In the genomic region with DNA sequence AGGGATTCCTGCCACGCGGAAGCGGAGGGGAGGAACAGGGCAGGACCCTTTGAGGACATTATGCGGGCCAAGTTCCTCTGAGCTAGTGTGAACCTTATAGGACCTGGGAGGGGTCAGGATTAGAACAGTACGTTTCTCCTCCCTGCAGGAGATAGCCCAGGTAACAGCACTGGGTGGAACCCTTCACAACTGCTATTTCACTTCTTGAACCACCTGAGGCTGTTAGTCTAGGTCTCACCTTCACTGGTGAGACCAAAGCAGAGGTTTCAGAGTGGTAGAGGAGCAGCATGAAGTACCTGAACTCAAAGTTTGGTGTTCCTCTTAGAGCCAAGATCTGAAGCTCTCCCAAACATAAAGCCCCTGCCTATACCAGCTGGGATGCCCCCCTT, we compare ENCODE assay signal across 10 cellular contexts. TPM values are rescaled to one million over a fixed set of nuclear protein-coding genes. Genes with fewer than 3 reads are reported as not detected.
DNase-seq lines count a peak whose midpoint lies in the region; ATAC-seq, FAIRE-seq and TF ChIP-seq lines count a peak whose summit lies in the region.
"Had no signal": no experiment of that assay in that cellular context is flagged by ENCODE, and none has a peak within 500 bp of the region (broad histone marks: within the 10 kb centered on the region; RNA-seq: fewer than 3 reads in every experiment).

No MANE protein-coding gene starts in this region.

- H3K27me3 Mint-ChIP-seq in activated CD4-positive, alpha-beta T cell treated with anti-CD3 and anti-CD28 coated beads, Interleukin-2, amount 10 ng/mL, durations not matched to agents 7 days and 5 days, result no peaks in the 10 kb centered on the region
- H3K27me3 Mint-ChIP-seq in astrocyte (ENCODE audit: low read depth, unreplicated experiment), result no peaks in the 10 kb centered on the region

- H2AFZ ChIP-seq in astrocyte (ENCODE audit: low read depth, low read length), result no peak overlapping the region

- CTCF ChIA-PET in activated CD4-positive, alpha-beta T cell treated with anti-CD3 and anti-CD28 coated beads, Interleukin-2, amount 10 ng/mL, durations not matched to agents 7 days and 5 days (lab: Charles Lee), result interaction anchor here (0.7 to 3.2 kb wide), 20 partner anchors 8 to 163 kb away, joined by 3 to 19 read pairs (median 4); a partner anchor contains a TSS

- H3K9me3 ChIP-seq in astrocyte (ENCODE audit: insufficient read depth, low read depth, low read length), result no peaks in the 10 kb centered on the region
- no peaks in the 10 kb centered on the region for H3K9me3 ChIP-seq in right lobe of liver
- H3K9me3 ChIP-seq in thoracic aorta, result no peaks in the 10 kb centered on the region

- H3K79me2 ChIP-seq in astrocyte (ENCODE audit: insufficient read depth, low read length), result peaks cover 15% of the 10 kb centered on the region

- H4K20me1 ChIP-seq in astrocyte (ENCODE audit: insufficient read depth, low read length), result peaks cover 53% of the 10 kb centered on the region

- peak overlapping the region; percentile 83 for H3K4me2 ChIP-seq in astrocyte (ENCODE audit: low read length)

- peak in 1 of 4 donors; percentile 71 for ATAC-seq in right lobe of liver
- no peak for ATAC-seq in thoracic aorta (ENCODE audit: insufficient number of reproducible peaks, low FRiP score, low read depth)
- no peak for ATAC-seq in HG03469 (IDR thresholded peaks at IDR 0.05; ENCODE audit: unreplicated experiment)

- peaks cover 51% of the 10 kb centered on the region for H3K4me1 Mint-ChIP-seq in activated CD4-positive, alpha-beta T cell treated with anti-CD3 and anti-CD28 coated beads, Interleukin-2, amount 10 ng/mL, durations not matched to agents 7 days and 5 days
- H3K4me1 Mint-ChIP-seq in astrocyte (ENCODE audit: low read depth, unreplicated experiment), result peaks cover 24% of the 10 kb centered on the region

- peaks cover 45% of the 10 kb centered on the region for H3K36me3 Mint-ChIP-seq in activated CD4-positive, alpha-beta T cell treated with anti-CD3 and anti-CD28 coated beads, Interleukin-2, amount 10 ng/mL, durations not matched to agents 7 days and 5 days (ENCODE audit: low read depth)
- peaks cover 32% of the 10 kb centered on the region for H3K36me3 Mint-ChIP-seq in astrocyte (ENCODE audit: low read depth, unreplicated experiment)

- no peaks in the 10 kb centered on the region for H3K9me3 Mint-ChIP-seq in activated CD4-positive, alpha-beta T cell treated with anti-CD3 and anti-CD28 coated beads, Interleukin-2, amount 10 ng/mL, durations not matched to agents 7 days and 5 days
- no peaks in the 10 kb centered on the region for H3K9me3 Mint-ChIP-seq in astrocyte (ENCODE audit: unreplicated experiment)

- peak overlapping the region; percentile 44 for H3K27ac ChIP-seq in astrocyte (ENCODE audit: low read depth, low read length)
- peak overlapping the region; percentile 91 to 99 (median 94) for H3K27ac ChIP-seq in right lobe of liver
- peak overlapping the region; percentile 94 to 99 for H3K27ac ChIP-seq in thoracic aorta

- no peak overlapping the region for H3K4me3 ChIP-seq in astrocyte (ENCODE audit: insufficient read depth, low read depth, low read length)
- H3K4me3 ChIP-seq in right lobe of liver, result peak overlapping the region; percentile 39 to 60 (median 50)
- H3K4me3 ChIP-seq in thoracic aorta, result peak overlapping the region; percentile 80

- WGBS in right lobe of liver (ENCODE audit: insufficient coverage, low coverage, low lambda C conversion rate, missing lambda C conversion rate), result 0% methylated on average over 1 of the region's 5 CpGs

- TF ChIP-seq CTCF in astrocyte (IDR thresholded peaks at IDR 0.05; ENCODE audit: insufficient read depth, low read depth, low read length), result no peak
- no peak for TF ChIP-seq CTCF in right lobe of liver (IDR thresholded peaks at IDR 0.05)
- no peak for TF ChIP-seq CTCF in thoracic aorta (IDR thresholded peaks at IDR 0.05)

- intact Hi-C loops in right lobe of liver (cut with DNase I), result no loop called here

- H3K27me3 ChIP-seq in astrocyte (ENCODE audit: insufficient read depth, low read length) (no peaks in the 10 kb centered on the region), right lobe of liver (no peaks in the 10 kb centered on the region), thoracic aorta (replicated peaks; ENCODE audit: insufficient read depth) (no peaks in the 10 kb centered on the region)

- H3K27ac Mint-ChIP-seq in activated CD4-positive, alpha-beta T cell treated with anti-CD3 and anti-CD28 coated beads, Interleukin-2, amount 10 ng/mL, durations not matched to agents 7 days and 5 days, result peak overlapping the region; percentile 97
- peak overlapping the region; percentile 94 for H3K27ac Mint-ChIP-seq in astrocyte (ENCODE audit: unreplicated experiment)

- no peak for FAIRE-seq in astrocyte (lab: Jason Lieb, UNC)
- no peak for FAIRE-seq in GM19239 (lab: Jason Lieb, UNC)

- H3K4me1 ChIP-seq in astrocyte (ENCODE audit: insufficient read depth, low read length) (peaks cover 16% of the 10 kb centered on the region), right lobe of liver (peaks cover 0 to 33% (median 17%) of the 10 kb centered on the region in 4 donors), thoracic aorta (ENCODE audit: control insufficient read depth in 1 of 2, low read depth in 2 of 2) (peaks cover 18 to 33% of the 10 kb centered on the region in 2 donors)

- no peak for TF ChIP-seq POLR2A in right lobe of liver (IDR thresholded peaks at IDR 0.05)

- H3K9ac ChIP-seq in astrocyte (ENCODE audit: low read length), result peak overlapping the region; percentile 47

- POLR2A ChIA-PET in activated CD4-positive, alpha-beta T cell treated with anti-CD3 and anti-CD28 coated beads, Interleukin-2, amount 10 ng/mL, durations not matched to agents 7 days and 5 days (lab: Charles Lee), result interaction anchor here (0.5 to 0.7 kb wide), 2 partner anchors 86 to 147 kb away, joined by 3 read pairs; no protein-coding TSS in a partner anchor

- H3K4me3 Mint-ChIP-seq in activated CD4-positive, alpha-beta T cell treated with anti-CD3 and anti-CD28 coated beads, Interleukin-2, amount 10 ng/mL, durations not matched to agents 7 days and 5 days, result peak overlapping the region; percentile 77
- H3K4me3 Mint-ChIP-seq in astrocyte (ENCODE audit: unreplicated experiment), result peak overlapping the region; percentile 73

- H3K36me3 ChIP-seq in astrocyte (ENCODE audit: insufficient read depth, low read length), result peaks cover 39% of the 10 kb centered on the region
- peaks cover 0 to 29% (median 10%) of the 10 kb centered on the region in 4 donors for H3K36me3 ChIP-seq in right lobe of liver
- peaks cover 29% of the 10 kb centered on the region for H3K36me3 ChIP-seq in thoracic aorta

- no peak for DNase-seq in activated CD4-positive, alpha-beta T cell treated with anti-CD3 and anti-CD28 coated beads, Interleukin-2, amount 10 ng/mL, durations not matched to agents 7 days and 5 days
- DNase-seq in activated CD4-positive, alpha-beta T cell treated with anti-CD3 and anti-CD28 coated beads, Interleukin-2, amount 50 U/mL, for 1 hour, result no peak
- DNase-seq in astrocyte (ENCODE audit: low read depth) (no peak), right lobe of liver (no peak), thoracic aorta (ENCODE audit: low spot score) (no peak), GM19239 (ENCODE audit: insufficient read length, low spot score) (no peak), DMS 273 (lab: John Stamatoyannopoulos, UW; ENCODE audit: unreplicated experiment) (no peak)

RNA-seq across cellular contexts. Expression of a gene that starts 0.8 kb away (rescaled TPM):
- 1 to 10 TPM; 9.5 to 9.7 TPM for total RNA-seq in activated CD4-positive, alpha-beta T cell treated with anti-CD3 and anti-CD28 coated beads, Interleukin-2, amount 10 ng/mL, durations not matched to agents 7 days and 5 days
- total RNA-seq in astrocyte, result 2.4 and 3.6 TPM in 2 replicates
- total RNA-seq in right lobe of liver, result 10 to 100 TPM; 10.7 to 19.5 (median 13.6) TPM
- 1 to 10 TPM in 1 of 2 donors, not detected in 1; 6.0 TPM for total RNA-seq in thoracic aorta
- total RNA-seq: Daoy, myocyte had no signal

RNA-seq across cellular contexts. Expression of a gene that starts 9.0 kb away (rescaled TPM):
- 10 to 100 TPM; 32.4 to 38.0 TPM for total RNA-seq in activated CD4-positive, alpha-beta T cell treated with anti-CD3 and anti-CD28 coated beads, Interleukin-2, amount 10 ng/mL, durations not matched to agents 7 days and 5 days
- 71.3 and 72.4 TPM in 2 replicates for total RNA-seq in astrocyte
- total RNA-seq in right lobe of liver, result 10 to 100 TPM; 14.4 to 35.4 (median 18.6) TPM
- 10 to 100 TPM; 29.6 to 34.3 TPM for total RNA-seq in thoracic aorta

RNA-seq across cellular contexts. Expression of a gene that starts 16.1 kb away (rescaled TPM):
- 10 to 100 TPM; 28.5 to 32.8 TPM for total RNA-seq in activated CD4-positive, alpha-beta T cell treated with anti-CD3 and anti-CD28 coated beads, Interleukin-2, amount 10 ng/mL, durations not matched to agents 7 days and 5 days
- 20.4 and 21.1 TPM in 2 replicates for total RNA-seq in astrocyte
- 10 to 100 TPM in 5 of 6 experiments, 1 to 10 TPM in 1; 9.6 to 24.3 (median 14.3) TPM for total RNA-seq in right lobe of liver
- 10 to 100 TPM; 31.3 to 34.9 TPM for total RNA-seq in thoracic aorta

RNA-seq across cellular contexts. Expression of a gene that starts 16.3 kb away (rescaled TPM):
- 10 to 100 TPM; 84.0 to 96.6 TPM for total RNA-seq in activated CD4-positive, alpha-beta T cell treated with anti-CD3 and anti-CD28 coated beads, Interleukin-2, amount 10 ng/mL, durations not matched to agents 7 days and 5 days
- total RNA-seq in astrocyte, result 59.9 and 61.8 TPM in 2 replicates
- 10 to 100 TPM; 28.1 to 38.5 (median 30.2) TPM for total RNA-seq in right lobe of liver
- 10 to 100 TPM; 21.7 to 40.2 TPM for total RNA-seq in thoracic aorta

Comparison
In these comparisons a context has a peak if more than half of its experiments do, and no peak if none do; other contexts are left out.
1. H3K27ac ChIP-seq: peak in every context shown above with its lines; median percentile 96 in thoracic aorta; 94 in right lobe of liver; 44 in astrocyte.